Comparison of ENCODE assay signal across 9 cellular contexts in genomic region chr4:76738081-76738931, GRCh38.
DNase-seq lines count a peak whose midpoint lies in the region; ATAC-seq and TF ChIP-seq lines count a peak whose summit lies in the region.
"Had no signal": no experiment of that assay in that cellular context is flagged by ENCODE, and none has a peak within 500 bp of the region (broad histone marks: within the 10 kb centered on the region; RNA-seq: fewer than 3 reads in every experiment).

No MANE protein-coding gene starts in this region.

- DNase-seq in activated CD4-positive, alpha-beta memory T cell treated with anti-CD3 and anti-CD28 coated beads for 36 hours = peak; percentile 62
- DNase-seq in activated CD4-positive, alpha-beta memory T cell treated with anti-CD3 and anti-CD28 coated beads, Interleukin-2, amount 10 ng/mL, durations not matched to agents 7 days and 5 days = no peak
- DNase-seq in T1000 (lab: John Stamatoyannopoulos, UW) (peak; percentile 31), right cardiac atrium (peak; percentile 57 to 63 (median 63)), tibial artery (peak; percentile 45 to 80), mucosa of gallbladder (ENCODE audit: low spot score) (no peak), SKM-1 treated with dmso at 0.1 percent for 144 hours (lab: John Stamatoyannopoulos, UW; ENCODE audit: unreplicated experiment) (no peak)
- no peak for DNase-seq in activated CD4-positive, CD25-positive, alpha-beta regulatory T cell (lab: John Stamatoyannopoulos, UW)

- no peaks in the 10 kb centered on the region for H3K9me3 Mint-ChIP-seq in activated CD4-positive, alpha-beta memory T cell treated with anti-CD3 and anti-CD28 coated beads for 36 hours
- no peaks in the 10 kb centered on the region for H3K9me3 Mint-ChIP-seq in activated CD4-positive, alpha-beta memory T cell treated with anti-CD3 and anti-CD28 coated beads, Interleukin-2, amount 10 ng/mL, durations not matched to agents 7 days and 5 days

- H3K27me3 ChIP-seq in right cardiac atrium (ENCODE audit: control insufficient read depth, insufficient read depth) (no peaks in the 10 kb centered on the region), tibial artery (no peaks in the 10 kb centered on the region)

- CTCF ChIA-PET in activated CD4-positive, alpha-beta memory T cell treated with anti-CD3 and anti-CD28 coated beads for 36 hours (lab: Charles Lee) = interaction anchor here (0.7 kb wide), 1 partner anchor 307 kb away, joined by 3 read pairs; no protein-coding TSS in a partner anchor
- CTCF ChIA-PET in activated CD4-positive, alpha-beta memory T cell treated with anti-CD3 and anti-CD28 coated beads, Interleukin-2, amount 10 ng/mL, durations not matched to agents 7 days and 5 days (lab: Charles Lee) = no interaction called here

- H3K36me3 Mint-ChIP-seq in activated CD4-positive, alpha-beta memory T cell treated with anti-CD3 and anti-CD28 coated beads for 36 hours = no peaks in the 10 kb centered on the region
- H3K36me3 Mint-ChIP-seq in activated CD4-positive, alpha-beta memory T cell treated with anti-CD3 and anti-CD28 coated beads, Interleukin-2, amount 10 ng/mL, durations not matched to agents 7 days and 5 days (ENCODE audit: low read depth) = no peaks in the 10 kb centered on the region

- ATAC-seq in right cardiac atrium = peak; percentile 83 to 87

- no peak overlapping the region for H3K4me3 ChIP-seq in right cardiac atrium (ENCODE audit: low read length)
- peak overlapping the region in 1 of 2 donors; percentile 4 for H3K4me3 ChIP-seq in tibial artery

- no peak overlapping the region for H3K27ac Mint-ChIP-seq in activated CD4-positive, alpha-beta memory T cell treated with anti-CD3 and anti-CD28 coated beads for 36 hours
- H3K27ac Mint-ChIP-seq in activated CD4-positive, alpha-beta memory T cell treated with anti-CD3 and anti-CD28 coated beads, Interleukin-2, amount 10 ng/mL, durations not matched to agents 7 days and 5 days = no peak overlapping the region
- H3K27ac Mint-ChIP-seq: B cell had no signal

- intact Hi-C loops in activated CD4-positive, alpha-beta memory T cell treated with anti-CD3 and anti-CD28 coated beads for 36 hours (cut with micrococcal nuclease) = no loop called here
- intact Hi-C loops in right cardiac atrium (cut with DNase I) (no loop called here), tibial artery (cut with DNase I; ENCODE audit: low total_unique reads) (no loop called here)

- POLR2A ChIA-PET in activated CD4-positive, alpha-beta memory T cell treated with anti-CD3 and anti-CD28 coated beads for 36 hours (lab: Charles Lee) = no interaction called here
- POLR2A ChIA-PET in activated CD4-positive, alpha-beta memory T cell treated with anti-CD3 and anti-CD28 coated beads, Interleukin-2, amount 10 ng/mL, durations not matched to agents 7 days and 5 days (lab: Charles Lee) = no interaction called here

- H3K4me1 ChIP-seq in right cardiac atrium (ENCODE audit: control insufficient read depth, insufficient read depth, low read length) (peaks cover 5% of the 10 kb centered on the region), tibial artery (peaks cover 0 to 86% (median 56%) of the 10 kb centered on the region in 4 donors)

- WGBS in right cardiac atrium = 43% methylated on average over 5 of the region's 5 CpGs

- H3K36me3 ChIP-seq in tibial artery = peaks cover 16 to 32% (median 24%) of the 10 kb centered on the region in 3 donors

- H3K9me3 ChIP-seq in right cardiac atrium (ENCODE audit: control insufficient read depth, low read length) (no peaks in the 10 kb centered on the region), tibial artery (no peaks in the 10 kb centered on the region)

- no peak overlapping the region for H3K4me3 Mint-ChIP-seq in activated CD4-positive, alpha-beta memory T cell treated with anti-CD3 and anti-CD28 coated beads for 36 hours
- no peak overlapping the region for H3K4me3 Mint-ChIP-seq in activated CD4-positive, alpha-beta memory T cell treated with anti-CD3 and anti-CD28 coated beads, Interleukin-2, amount 10 ng/mL, durations not matched to agents 7 days and 5 days
- H3K4me3 Mint-ChIP-seq: B cell had no signal

- peak overlapping the region; percentile 34 for H3K27ac ChIP-seq in right cardiac atrium (ENCODE audit: low read length)
- peak overlapping the region; percentile 76 to 89 for H3K27ac ChIP-seq in tibial artery

- H3K27me3 Mint-ChIP-seq in activated CD4-positive, alpha-beta memory T cell treated with anti-CD3 and anti-CD28 coated beads for 36 hours = peaks cover 4% of the 10 kb centered on the region
- peaks cover 12% of the 10 kb centered on the region for H3K27me3 Mint-ChIP-seq in activated CD4-positive, alpha-beta memory T cell treated with anti-CD3 and anti-CD28 coated beads, Interleukin-2, amount 10 ng/mL, durations not matched to agents 7 days and 5 days

- peaks cover 9% of the 10 kb centered on the region for H3K4me1 Mint-ChIP-seq in activated CD4-positive, alpha-beta memory T cell treated with anti-CD3 and anti-CD28 coated beads for 36 hours (ENCODE audit: low read depth)
- peaks cover 6% of the 10 kb centered on the region for H3K4me1 Mint-ChIP-seq in activated CD4-positive, alpha-beta memory T cell treated with anti-CD3 and anti-CD28 coated beads, Interleukin-2, amount 10 ng/mL, durations not matched to agents 7 days and 5 days
- H3K4me1 Mint-ChIP-seq: B cell had no signal

- TF ChIP-seq CTCF in tibial artery (IDR thresholded peaks at IDR 0.05) = no peak

Comparison
In these comparisons a context has a peak if more than half of its experiments do, and no peak if none do; other contexts are left out.
1. DNase-seq: peak in activated CD4-positive, alpha-beta memory T cell treated with anti-CD3 and anti-CD28 coated beads for 36 hours (single experiment), T1000 (single experiment), right cardiac atrium (3 of 3) and tibial artery (2 of 2); none in activated CD4-positive, alpha-beta memory T cell treated with anti-CD3 and anti-CD28 coated beads, Interleukin-2, amount 10 ng/mL, durations not matched to agents 7 days and 5 days (single experiment), mucosa of gallbladder (single experiment), activated CD4-positive, CD25-positive, alpha-beta regulatory T cell (0 of 4) and SKM-1 treated with dmso at 0.1 percent for 144 hours (single experiment).